12 cellular contexts compared by ENCODE assay signal in genomic region chr20:24608926-24609667, GRCh38.
DNase-seq lines count a peak whose midpoint lies in the region; ATAC-seq and TF ChIP-seq lines count a peak whose summit lies in the region.
"Had no signal": no experiment of that assay in that cellular context is flagged by ENCODE, and none has a peak within 500 bp of the region (broad histone marks: within the 10 kb centered on the region; RNA-seq: fewer than 3 reads in every experiment).

No MANE protein-coding gene starts in this region.

- peak; percentile 52 for ATAC-seq in GM19023 (IDR thresholded peaks at IDR 0.05; ENCODE audit: unreplicated experiment)
- ATAC-seq in HG02759 (IDR thresholded peaks at IDR 0.05; ENCODE audit: unreplicated experiment): peak; percentile 69
- ATAC-seq: activated T-cell treated with anti-CD3 and anti-CD28 coated beads, Interleukin-2, amount 50 U/mL, for 72 hours had no signal

- no peaks in the 10 kb centered on the region for H3K79me2 ChIP-seq in OCI-LY7 (ENCODE audit: insufficient read depth, low read depth, low read length)

- peaks cover 11% of the 10 kb centered on the region for H3K4me1 ChIP-seq in OCI-LY7 (ENCODE audit: insufficient read depth, low read length, poor library complexity, severe bottlenecking)

- TF ChIP-seq CTCF in OCI-LY7 (conservative IDR thresholded peaks at IDR 0.05; ENCODE audit: low read length): no peak

- peak overlapping the region; percentile 36 for H2AFZ ChIP-seq in OCI-LY7 (ENCODE audit: low read length)

- intact Hi-C loops in OCI-LY7 (cut with micrococcal nuclease; ENCODE audit: unreplicated experiment): no loop called here

- H3K9me2 ChIP-seq in OCI-LY7 (ENCODE audit: insufficient read depth, low read length): no peaks in the 10 kb centered on the region

- H4K20me1 ChIP-seq in OCI-LY7 (ENCODE audit: insufficient read depth, low read length): no peaks in the 10 kb centered on the region

- no peaks in the 10 kb centered on the region for H3K36me3 ChIP-seq in OCI-LY7 (ENCODE audit: insufficient read depth, low read length)

- H3K4me2 ChIP-seq in OCI-LY7 (ENCODE audit: low read length): peak overlapping the region; percentile 51

- POLR2A ChIA-PET in OCI-LY7 (lab: Charles Lee): interaction anchor here (1.8 kb wide), 1 partner anchor 10 kb away, joined by 7 read pairs; no protein-coding TSS in a partner anchor

- H3K27ac ChIP-seq in OCI-LY7 (ENCODE audit: low read depth, low read length, poor library complexity, severe bottlenecking): no peak overlapping the region
- H3K27ac ChIP-seq: HL-60 had no signal

- peak; percentile 2 for DNase-seq in OCI-LY7 (ENCODE audit: low spot score)
- peak; percentile 65 for DNase-seq in putamen (ENCODE audit: low spot score)
- DNase-seq in NCI-H345 (lab: John Stamatoyannopoulos, UW): no peak
- DNase-seq in RKO (ENCODE audit: low spot score): no peak
- no peak for DNase-seq in stimulated activated CD4-positive, alpha-beta T cell treated with anti-CD3 and anti-CD28 coated beads, Interleukin-2, amount 100 ng/mL, for 48 hours
- DNase-seq in ecto neural progenitor cell (ENCODE audit: low spot score): no peak
- DNase-seq: activated T-cell treated with anti-CD3 and anti-CD28 coated beads, Interleukin-2, amount 50 U/mL, for 72 hours; cortex of kidney; NCI-H2107 had no signal

- no peak overlapping the region for H3K4me3 ChIP-seq in OCI-LY7 (ENCODE audit: low read depth, low read length, poor library complexity, severe bottlenecking)

- CTCF ChIA-PET in OCI-LY7 (lab: Charles Lee; ENCODE audit: unreplicated experiment): no interaction called here

- H3K9me3 ChIP-seq in OCI-LY7 (ENCODE audit: low read length): no peaks in the 10 kb centered on the region

- BruUV-seq in OCI-LY7 (replicated peaks; lab: Mats Ljungman, UMichigan): no TSS peak

Comparison
In these comparisons a context has a peak if more than half of its experiments do, and no peak if none do; other contexts are left out.
1. DNase-seq: peak in OCI-LY7 (single experiment) and putamen (single experiment); none in NCI-H345 (single experiment), RKO (single experiment), stimulated activated CD4-positive, alpha-beta T cell treated with anti-CD3 and anti-CD28 coated beads, Interleukin-2, amount 100 ng/mL, for 48 hours (0 of 2) and ecto neural progenitor cell (single experiment).